Comparison of ENCODE assay signal across 1 cellular context in the genomic region with DNA sequence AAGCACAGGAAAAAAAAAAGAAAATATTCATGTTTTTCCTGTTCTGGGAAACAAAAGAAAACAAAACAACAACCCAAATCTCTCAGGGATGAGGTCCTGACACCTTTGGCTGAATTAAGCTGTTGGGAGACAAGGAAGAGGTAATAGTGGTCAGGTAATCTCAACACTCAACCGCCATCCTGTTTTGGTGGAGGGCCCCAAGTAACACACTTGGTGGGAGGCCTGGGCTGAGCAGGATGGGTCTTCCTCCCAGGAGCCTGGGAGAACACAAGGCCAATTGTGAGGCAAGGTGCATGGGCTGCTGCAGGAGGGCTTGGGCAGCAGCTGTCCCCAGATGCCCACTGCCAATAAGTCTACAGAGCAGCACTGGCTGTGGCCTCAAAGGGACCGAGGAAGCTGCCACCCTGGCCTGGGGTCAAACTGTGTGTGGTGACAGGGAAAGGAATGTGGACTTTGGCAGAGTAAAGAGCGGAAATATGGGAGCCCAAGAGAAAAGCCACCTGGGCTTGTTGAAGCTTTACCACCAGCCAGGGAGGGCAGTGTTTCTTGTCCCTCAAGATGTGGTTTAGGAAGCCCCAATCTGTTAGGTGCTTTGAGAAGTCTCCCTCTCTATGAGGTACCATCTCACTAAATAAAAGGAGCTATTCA.
TF ChIP-seq lines count a peak whose summit lies in the region.

No MANE protein-coding gene starts in this region.

TF ChIP-seq in HepG2, 621 proteins besides CTCF, POLR2A, EP300 and RAD21 (continued from another document and continues in another):
- TF ChIP-seq, protein P1, sequence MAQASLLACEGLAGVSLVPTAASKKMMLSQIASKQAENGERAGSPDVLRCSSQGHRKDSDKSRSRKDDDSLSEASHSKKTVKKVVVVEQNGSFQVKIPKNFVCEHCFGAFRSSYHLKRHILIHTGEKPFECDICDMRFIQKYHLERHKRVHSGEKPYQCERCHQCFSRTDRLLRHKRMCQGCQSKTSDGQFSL (CRISPR knock-in tag; IDR thresholded peaks at IDR 0.05): no peak
- no peak for TF ChIP-seq RAD51 (IDR thresholded peaks at IDR 0.05; ENCODE audit: borderline replicate concordance)
- TF ChIP-seq SATB2 (CRISPR knock-in tag; IDR thresholded peaks at IDR 0.05): no peak
- no peak for TF ChIP-seq GRHL1 (CRISPR knock-in tag; conservative IDR thresholded peaks at IDR 0.05)
- no peak for TF ChIP-seq ZNF891 (CRISPR knock-in tag; IDR thresholded peaks at IDR 0.05)
- TF ChIP-seq CHD4 (IDR thresholded peaks at IDR 0.05; ENCODE audit: borderline replicate concordance, low read length): peak; percentile 90; the same call in 1 of the 2 replicates
- TF ChIP-seq ZNF704 (CRISPR knock-in tag; IDR thresholded peaks at IDR 0.05; ENCODE audit: borderline replicate concordance): no peak
- TF ChIP-seq ZNF749 (CRISPR knock-in tag; IDR thresholded peaks at IDR 0.05; ENCODE audit: borderline replicate concordance): peak; percentile 59; the same call in 1 of the 2 replicates
- TF ChIP-seq HOXD1 (CRISPR knock-in tag; IDR thresholded peaks at IDR 0.05): peak; percentile 83
- no peak for TF ChIP-seq TSC22D2 (CRISPR knock-in tag; IDR thresholded peaks at IDR 0.05; ENCODE audit: borderline replicate concordance)
- 0 out of 2 replicates have a peak, but pooled peaks have one; percentile 25 for TF ChIP-seq BRF2 (CRISPR knock-in tag; IDR thresholded peaks at IDR 0.05)
- TF ChIP-seq RNF219 (CRISPR knock-in tag; IDR thresholded peaks at IDR 0.05): no peak
- TF ChIP-seq TEAD2 (CRISPR knock-in tag; IDR thresholded peaks at IDR 0.05): no peak
- TF ChIP-seq SRSF9 (IDR thresholded peaks at IDR 0.05; ENCODE audit: borderline replicate concordance, insufficient read depth, low read depth, low read length, poor library complexity, severe bottlenecking): no peak
- TF ChIP-seq ZSCAN29 (CRISPR knock-in tag; conservative IDR thresholded peaks at IDR 0.05): peak; percentile 88; the same call in 1 of the 2 replicates
- TF ChIP-seq ZNF207 (IDR thresholded peaks at IDR 0.05; ENCODE audit: borderline replicate concordance): no peak
- TF ChIP-seq ARNT (IDR thresholded peaks at IDR 0.05): no peak
- no peak for TF ChIP-seq NFIB (CRISPR knock-in tag; IDR thresholded peaks at IDR 0.05; ENCODE audit: borderline replicate concordance)
- no peak for TF ChIP-seq TCF12 (IDR thresholded peaks at IDR 0.05)
- TF ChIP-seq TCF12 (CRISPR knock-in tag; IDR thresholded peaks at IDR 0.05): peak; percentile 69; the same call in 1 of the 2 replicates
- no peak for TF ChIP-seq ZNF883 (CRISPR knock-in tag; IDR thresholded peaks at IDR 0.05; ENCODE audit: not compliant biosample characterization)
- TF ChIP-seq KDM6A (CRISPR knock-in tag; IDR thresholded peaks at IDR 0.05; ENCODE audit: low read depth): peak; percentile 99
- TF ChIP-seq SIX1 (CRISPR knock-in tag; IDR thresholded peaks at IDR 0.05; ENCODE audit: borderline replicate concordance): no peak
- TF ChIP-seq GATA4 (IDR thresholded peaks at IDR 0.05; ENCODE audit: borderline replicate concordance, low read depth): no peak
- TF ChIP-seq SCMH1 (CRISPR knock-in tag; IDR thresholded peaks at IDR 0.05; ENCODE audit: borderline replicate concordance): no peak
- no peak; the same call in 1 of the 2 replicates for TF ChIP-seq ZNF333 (CRISPR knock-in tag; IDR thresholded peaks at IDR 0.05; ENCODE audit: borderline replicate concordance)
- peak; percentile 94 for TF ChIP-seq NR2F2 (IDR thresholded peaks at IDR 0.05; ENCODE audit: borderline replicate concordance, low read depth)
- no peak for TF ChIP-seq CREB3 (CRISPR knock-in tag; IDR thresholded peaks at IDR 0.05)
- peak; percentile 78 for TF ChIP-seq BCL6 (CRISPR knock-in tag; IDR thresholded peaks at IDR 0.05)
- TF ChIP-seq ATF4 (CRISPR knock-in tag; IDR thresholded peaks at IDR 0.05): 0 out of 4 replicates have a peak, but pooled peaks of 1 of the 2 experiments have one; percentile 22
- TF ChIP-seq ZSCAN25 (CRISPR knock-in tag; IDR thresholded peaks at IDR 0.05): no peak
- no peak for TF ChIP-seq ATAD3A (CRISPR knock-in tag; IDR thresholded peaks at IDR 0.05)
- peak; percentile 64; the same call in 1 of the 2 replicates for TF ChIP-seq ZNF629 (CRISPR knock-in tag; conservative IDR thresholded peaks at IDR 0.05)
- peak; percentile 57 for TF ChIP-seq ZNF274 (CRISPR knock-in tag; IDR thresholded peaks at IDR 0.05)
- TF ChIP-seq MTF1 (CRISPR knock-in tag; IDR thresholded peaks at IDR 0.05): no peak
- peak; percentile 71; the same call in 1 of the 2 replicates for TF ChIP-seq FOXK1 (CRISPR knock-in tag; IDR thresholded peaks at IDR 0.05; ENCODE audit: borderline replicate concordance, low read depth)
- no peak for TF ChIP-seq ZNF773 (CRISPR knock-in tag; IDR thresholded peaks at IDR 0.05; ENCODE audit: borderline replicate concordance)
- TF ChIP-seq, protein P2, sequence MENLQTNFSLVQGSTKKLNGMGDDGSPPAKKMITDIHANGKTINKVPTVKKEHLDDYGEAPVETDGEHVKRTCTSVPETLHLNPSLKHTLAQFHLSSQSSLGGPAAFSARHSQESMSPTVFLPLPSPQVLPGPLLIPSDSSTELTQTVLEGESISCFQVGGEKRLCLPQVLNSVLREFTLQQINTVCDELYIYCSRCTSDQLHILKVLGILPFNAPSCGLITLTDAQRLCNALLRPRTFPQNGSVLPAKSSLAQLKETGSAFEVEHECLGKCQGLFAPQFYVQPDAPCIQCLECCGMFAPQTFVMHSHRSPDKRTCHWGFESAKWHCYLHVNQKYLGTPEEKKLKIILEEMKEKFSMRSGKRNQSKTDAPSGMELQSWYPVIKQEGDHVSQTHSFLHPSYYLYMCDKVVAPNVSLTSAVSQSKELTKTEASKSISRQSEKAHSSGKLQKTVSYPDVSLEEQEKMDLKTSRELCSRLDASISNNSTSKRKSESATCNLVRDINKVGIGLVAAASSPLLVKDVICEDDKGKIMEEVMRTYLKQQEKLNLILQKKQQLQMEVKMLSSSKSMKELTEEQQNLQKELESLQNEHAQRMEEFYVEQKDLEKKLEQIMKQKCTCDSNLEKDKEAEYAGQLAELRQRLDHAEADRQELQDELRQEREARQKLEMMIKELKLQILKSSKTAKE (CRISPR knock-in tag; IDR thresholded peaks at IDR 0.05; ENCODE audit: borderline replicate concordance): peak; percentile 40; the same call in 1 of the 2 replicates
- TF ChIP-seq HIC2 (CRISPR knock-in tag; IDR thresholded peaks at IDR 0.05; ENCODE audit: low read depth): peak; percentile 100
- peak; percentile 57; the same call in 1 of the 2 replicates for TF ChIP-seq ZNF441 (CRISPR knock-in tag; IDR thresholded peaks at IDR 0.05; ENCODE audit: borderline replicate concordance)
- no peak for TF ChIP-seq ZNF354B (CRISPR knock-in tag; IDR thresholded peaks at IDR 0.05)
- TF ChIP-seq, protein P3, sequence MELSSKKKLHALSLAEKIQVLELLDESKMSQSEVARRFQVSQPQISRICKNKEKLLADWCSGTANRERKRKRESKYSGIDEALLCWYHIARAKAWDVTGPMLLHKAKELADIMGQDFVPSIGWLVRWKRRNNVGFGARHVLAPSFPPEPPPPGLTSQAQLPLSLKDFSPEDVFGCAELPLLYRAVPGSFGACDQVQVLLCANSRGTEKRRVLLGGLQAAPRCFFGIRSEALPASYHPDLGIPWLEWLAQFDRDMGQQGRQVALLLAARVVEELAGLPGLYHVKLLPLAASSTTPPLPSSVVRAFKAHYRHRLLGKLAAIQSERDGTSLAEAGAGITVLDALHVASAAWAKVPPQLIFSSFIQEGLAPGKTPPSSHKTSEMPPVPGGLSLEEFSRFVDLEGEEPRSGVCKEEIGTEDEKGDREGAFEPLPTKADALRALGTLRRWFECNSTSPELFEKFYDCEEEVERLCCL (CRISPR knock-in tag; IDR thresholded peaks at IDR 0.05; ENCODE audit: borderline replicate concordance): no peak
- TF ChIP-seq SAFB2 (CRISPR knock-in tag; IDR thresholded peaks at IDR 0.05; ENCODE audit: borderline replicate concordance, low read depth): no peak
- no peak for TF ChIP-seq SNRNP70 (IDR thresholded peaks at IDR 0.05; ENCODE audit: low read depth, low read length)
- peak; percentile 62 for TF ChIP-seq NFIC (IDR thresholded peaks at IDR 0.05; ENCODE audit: low read length)
